ENCODE assay signal across 8 cellular contexts in the genomic region with DNA sequence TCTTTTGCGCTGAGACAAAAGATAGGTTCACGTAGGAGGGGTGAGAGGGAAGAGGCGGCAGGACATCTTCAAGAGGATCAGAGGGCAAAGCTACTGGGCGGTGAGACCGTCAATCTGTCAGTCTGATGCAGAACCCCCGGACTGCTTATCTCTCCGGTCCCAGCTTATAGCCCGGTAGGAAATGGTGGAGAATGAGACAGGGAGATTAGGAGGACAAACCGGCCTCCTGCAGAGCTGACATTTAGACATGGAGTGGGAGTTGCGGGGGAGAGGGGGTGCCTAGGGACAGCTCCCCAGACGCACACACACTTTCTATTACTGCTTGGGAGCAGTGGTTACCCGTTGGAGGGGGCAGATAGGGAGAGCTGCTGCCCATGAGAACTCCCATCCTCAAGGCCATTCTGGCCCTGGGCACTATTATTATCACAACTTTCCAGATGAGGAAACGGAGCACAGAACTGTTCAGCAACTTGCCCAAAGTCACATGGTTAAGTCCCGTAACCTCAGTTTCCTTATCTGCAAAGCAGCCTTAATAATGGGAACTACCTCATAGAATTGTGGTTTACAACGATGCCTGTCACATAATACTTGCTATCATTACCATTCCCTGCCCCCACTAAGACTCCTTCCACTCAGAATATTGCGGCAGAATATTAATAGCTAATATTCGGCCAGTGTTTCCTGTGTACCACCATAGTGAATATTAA. TPM values are rescaled to one million over a fixed set of nuclear protein-coding genes. Genes with fewer than 3 reads are reported as not detected.
DNase-seq lines count a peak whose midpoint lies in the region; ATAC-seq and TF ChIP-seq lines count a peak whose summit lies in the region.

No MANE protein-coding gene starts in this region.

- H3K4me3 ChIP-seq in kidney epithelial cell (ENCODE audit: low read depth, low read length), result peak overlapping the region; percentile 64

- peaks cover 20% of the 10 kb centered on the region for H3K4me1 Mint-ChIP-seq in activated CD8-positive, alpha-beta memory T cell treated with anti-CD3 and anti-CD28 coated beads, Interleukin-2, amount 10 ng/mL, durations not matched to agents 7 days and 5 days
- H3K4me1 Mint-ChIP-seq in activated naive CD8-positive, alpha-beta T cell (ENCODE audit: low read depth), result peaks cover 13% of the 10 kb centered on the region

- no peak for ATAC-seq in activated CD8-positive, alpha-beta memory T cell treated with anti-CD3 and anti-CD28 coated beads, Interleukin-2, amount 10 ng/mL, durations not matched to agents 7 days and 5 days
- no peak for ATAC-seq in HG03571 (IDR thresholded peaks at IDR 0.05; ENCODE audit: unreplicated experiment)
- no peak for ATAC-seq in HG03280 (IDR thresholded peaks at IDR 0.05; ENCODE audit: unreplicated experiment)
- ATAC-seq in HG02623 (IDR thresholded peaks at IDR 0.05; ENCODE audit: unreplicated experiment), result no peak

- TF ChIP-seq CTCF in kidney epithelial cell (IDR thresholded peaks at IDR 0.05; ENCODE audit: insufficient read depth, low read length, poor library complexity, severe bottlenecking), result no peak

- H3K36me3 ChIP-seq in kidney epithelial cell (ENCODE audit: control insufficient read depth, insufficient read depth, low read length), result no peaks in the 10 kb centered on the region

- no peaks in the 10 kb centered on the region for H3K9me3 Mint-ChIP-seq in activated CD8-positive, alpha-beta memory T cell treated with anti-CD3 and anti-CD28 coated beads, Interleukin-2, amount 10 ng/mL, durations not matched to agents 7 days and 5 days (ENCODE audit: low read depth)
- no peaks in the 10 kb centered on the region for H3K9me3 Mint-ChIP-seq in activated naive CD8-positive, alpha-beta T cell (ENCODE audit: low read depth)

- no peaks in the 10 kb centered on the region for H3K27me3 ChIP-seq in kidney epithelial cell (ENCODE audit: control insufficient read depth, insufficient read depth, low read length)

- H3K27me3 Mint-ChIP-seq in activated CD8-positive, alpha-beta memory T cell treated with anti-CD3 and anti-CD28 coated beads, Interleukin-2, amount 10 ng/mL, durations not matched to agents 7 days and 5 days, result no peaks in the 10 kb centered on the region
- H3K27me3 Mint-ChIP-seq in activated naive CD8-positive, alpha-beta T cell, result no peaks in the 10 kb centered on the region

- peak overlapping the region; percentile 100 for H3K27ac Mint-ChIP-seq in activated CD8-positive, alpha-beta memory T cell treated with anti-CD3 and anti-CD28 coated beads, Interleukin-2, amount 10 ng/mL, durations not matched to agents 7 days and 5 days
- H3K27ac Mint-ChIP-seq in activated naive CD8-positive, alpha-beta T cell, result peak overlapping the region; percentile 98

- H3K36me3 Mint-ChIP-seq in activated CD8-positive, alpha-beta memory T cell treated with anti-CD3 and anti-CD28 coated beads, Interleukin-2, amount 10 ng/mL, durations not matched to agents 7 days and 5 days, result peaks cover 16% of the 10 kb centered on the region
- H3K36me3 Mint-ChIP-seq in activated naive CD8-positive, alpha-beta T cell, result no peaks in the 10 kb centered on the region

- peak overlapping the region; percentile 98 for H3K4me3 Mint-ChIP-seq in activated CD8-positive, alpha-beta memory T cell treated with anti-CD3 and anti-CD28 coated beads, Interleukin-2, amount 10 ng/mL, durations not matched to agents 7 days and 5 days
- H3K4me3 Mint-ChIP-seq in activated naive CD8-positive, alpha-beta T cell, result peak overlapping the region; percentile 96

- DNase-seq in activated CD8-positive, alpha-beta memory T cell treated with anti-CD3 and anti-CD28 coated beads, Interleukin-2, amount 10 ng/mL, durations not matched to agents 7 days and 5 days, result peak; percentile 40
- no peak for DNase-seq in activated CD8-positive, alpha-beta memory T cell treated with anti-CD3 and anti-CD28 coated beads, Interleukin-2, amount 50 U/mL, for 4 hours
- DNase-seq in kidney epithelial cell (ENCODE audit: low read depth), result no peak

- CTCF ChIA-PET in activated CD8-positive, alpha-beta memory T cell treated with anti-CD3 and anti-CD28 coated beads, Interleukin-2, amount 10 ng/mL, durations not matched to agents 7 days and 5 days (lab: Charles Lee), result interaction anchor here (0.9 kb wide), 1 partner anchor 152 kb away, joined by 4 read pairs; no protein-coding TSS in a partner anchor

- H3K27ac ChIP-seq in temporal lobe (ENCODE audit: low read depth, low read length), result peak overlapping the region; percentile 67

RNA-seq across cellular contexts. Expression of a gene that starts 1.1 kb away (rescaled TPM):
- 100 to 1,000 TPM in 1 of 2 experiments, 10 to 100 TPM in 1; 76.8 to 107 TPM for total RNA-seq in activated CD8-positive, alpha-beta memory T cell treated with anti-CD3 and anti-CD28 coated beads, Interleukin-2, amount 10 ng/mL, durations not matched to agents 7 days and 5 days
- total RNA-seq in kidney epithelial cell (52.5 and 62.6 TPM in 2 replicates), temporal lobe (77.0 TPM)

RNA-seq across cellular contexts. Expression of a gene that starts 14.3 kb away (rescaled TPM):
- total RNA-seq in activated CD8-positive, alpha-beta memory T cell treated with anti-CD3 and anti-CD28 coated beads, Interleukin-2, amount 10 ng/mL, durations not matched to agents 7 days and 5 days, result not detected
- total RNA-seq in kidney epithelial cell (not detected in 2 replicates), temporal lobe (not detected)

RNA-seq across cellular contexts. Expression of a gene that starts 25.6 kb away (rescaled TPM):
- total RNA-seq in activated CD8-positive, alpha-beta memory T cell treated with anti-CD3 and anti-CD28 coated beads, Interleukin-2, amount 10 ng/mL, durations not matched to agents 7 days and 5 days, result not detected
- total RNA-seq in kidney epithelial cell, result not detected in 2 replicates
- total RNA-seq in temporal lobe, result not detected

RNA-seq across cellular contexts. Expression of a gene that starts 34.7 kb away (rescaled TPM):
- under 1 TPM; 0.21 to 0.93 TPM for total RNA-seq in activated CD8-positive, alpha-beta memory T cell treated with anti-CD3 and anti-CD28 coated beads, Interleukin-2, amount 10 ng/mL, durations not matched to agents 7 days and 5 days
- total RNA-seq in kidney epithelial cell (42.5 and 66.6 TPM in 2 replicates), temporal lobe (79.4 TPM)

RNA-seq across cellular contexts. Expression of a gene that starts 39.2 kb away (rescaled TPM):
- not detected for total RNA-seq in activated CD8-positive, alpha-beta memory T cell treated with anti-CD3 and anti-CD28 coated beads, Interleukin-2, amount 10 ng/mL, durations not matched to agents 7 days and 5 days
- total RNA-seq in kidney epithelial cell, result not detected in 2 replicates
- total RNA-seq in temporal lobe, result not detected
